Comparison of ENCODE assay signal across 17 cellular contexts in genomic region chr2:231144896-231145295, GRCh38. TPM values are rescaled to one million over a fixed set of nuclear protein-coding genes. Genes with fewer than 3 reads are reported as not detected.
"Had no signal": no experiment of that assay in that cellular context is flagged by ENCODE, and none has a peak within 500 bp of the region (broad histone marks: within the 10 kb centered on the region; RNA-seq: fewer than 3 reads in every experiment).

No MANE protein-coding gene starts in this region.

- ATAC-seq: foreskin keratinocyte; left colon; left ventricle myocardium superior; natural killer cell treated with Interleukin-12 subunit alpha and Interleukin-12 subunit beta and Interleukin-15 and Interleukin-18, amount 100 ng/mL, for 72 hours had no signal

- H3K9me3 Mint-ChIP-seq: immature natural killer cell; natural killer cell treated with Interleukin-12 subunit alpha and Interleukin-12 subunit beta and Interleukin-15 and Interleukin-18, amount 100 ng/mL, for 72 hours had no signal

- H3K27ac ChIP-seq: foreskin keratinocyte, right atrium auricular region had no signal

- H3K9me3 ChIP-seq: right atrium auricular region had no signal

- H3K27me3 Mint-ChIP-seq: natural killer cell treated with Interleukin-12 subunit alpha and Interleukin-12 subunit beta and Interleukin-15 and Interleukin-18, amount 100 ng/mL, for 72 hours had no signal

- H3K4me1 Mint-ChIP-seq: immature natural killer cell had no signal

- DNase-seq: dermis blood vessel endothelial cell; erythroblast; foreskin keratinocyte; immature natural killer cell; left colon; left ventricle myocardium superior; mesenchymal stem cell; midbrain; occipital lobe; posterior cingulate gyrus; small intestine; stimulated activated CD4-positive, alpha-beta T cell treated with anti-CD3 and anti-CD28 coated beads, Interleukin-12 subunit alpha, Interleukin-12 subunit beta, amount 100 ng/mL, for 4 hours; stimulated activated naive CD4-positive, alpha-beta T cell had no signal

- H3K27me3 ChIP-seq: foreskin keratinocyte, right atrium auricular region had no signal

- H3K4me3 Mint-ChIP-seq: immature natural killer cell; natural killer cell treated with Interleukin-12 subunit alpha and Interleukin-12 subunit beta and Interleukin-15 and Interleukin-18, amount 100 ng/mL, for 72 hours had no signal

- FAIRE-seq: colon, keratinocyte, small intestine had no signal

- H3K27ac Mint-ChIP-seq: immature natural killer cell; natural killer cell treated with Interleukin-12 subunit alpha and Interleukin-12 subunit beta and Interleukin-15 and Interleukin-18, amount 100 ng/mL, for 72 hours had no signal

- H3K4me1 ChIP-seq: foreskin keratinocyte, right atrium auricular region had no signal

RNA-seq across cellular contexts. Expression of gene HTR2B, which starts 20.1 kb away (rescaled TPM):
- total RNA-seq: foreskin keratinocyte; natural killer cell treated with Interleukin-12 subunit alpha and Interleukin-12 subunit beta and Interleukin-15 and Interleukin-18, amount 100 ng/mL, for 72 hours had no signal
